17 cellular contexts compared by ENCODE assay signal in genomic region chr3:12832350-12833225, GRCh38. TPM values are rescaled to one million over a fixed set of nuclear protein-coding genes. Genes with fewer than 3 reads are reported as not detected.
A peak's percentile ranks its signal among the peaks of the same experiment; 100 is the strongest.
DNase-seq lines count a peak whose midpoint lies in the region; ATAC-seq, FAIRE-seq and TF ChIP-seq lines count a peak whose summit lies in the region.
"Had no signal": no experiment of that assay in that cellular context is flagged by ENCODE, and none has a peak within 500 bp of the region (broad histone marks: within the 10 kb centered on the region; RNA-seq: fewer than 3 reads in every experiment).

No MANE protein-coding gene starts in this region.

- H2BK12ac ChIP-seq in H1 (ENCODE audit: low read depth, low read length), result no peak overlapping the region

- no peak overlapping the region for H3K18ac ChIP-seq in H1 (ENCODE audit: extremely low read depth, low read length)

- peaks cover 14% of the 10 kb centered on the region for H3K79me2 ChIP-seq in OCI-LY7 (ENCODE audit: insufficient read depth, low read depth, low read length)
- peaks cover 0 to 20% of the 10 kb centered on the region in 2 experiments; a peak in 3 of 4 replicates for H3K79me2 ChIP-seq in H1 (ENCODE audit: control insufficient read depth in 1 of 2, insufficient read depth in 2 of 2, low read length in 2 of 2)

- no peak for TF ChIP-seq EP300 in H1 (IDR thresholded peaks at IDR 0.05; ENCODE audit: borderline replicate concordance in 1 of 2, low read depth in 2 of 2, low read length in 2 of 2)

- no peak overlapping the region for H4K8ac ChIP-seq in H1 (ENCODE audit: extremely low read depth, insufficient read depth, low read length)

- H3K4me3 Mint-ChIP-seq in CD4-positive, CD25-positive, alpha-beta regulatory T cell, result no peak overlapping the region
- H3K4me3 Mint-ChIP-seq: brain, CD14-positive monocyte, neural progenitor cell had no signal

- H2BK5ac ChIP-seq in H1 (ENCODE audit: low read depth, low read length), result no peak overlapping the region

- no peak overlapping the region for H4K91ac ChIP-seq in H1 (replicated peaks; ENCODE audit: insufficient read length, low read length)

- H3K23ac ChIP-seq in H1 (ENCODE audit: insufficient read length), result no peak overlapping the region

- H3K56ac ChIP-seq in H1 (replicated peaks; ENCODE audit: insufficient read length, low read depth, low read length), result no peak overlapping the region

- H3K23me2 ChIP-seq in H1 (ENCODE audit: low read depth, low read length), result no peaks in the 10 kb centered on the region

- 86% methylated on average over 7 of the region's 7 CpGs; no CpG with 5 or more reads in 1 of the 2 experiments for WGBS in H1 (ENCODE audit: extremely low coverage in 1 of 2, insufficient coverage in 1 of 2, insufficient read length in 1 of 2, insufficient replicate concordance in 2 of 2, low coverage in 1 of 2, low lambda C conversion rate in 2 of 2, missing lambda C conversion rate in 1 of 2), 2 experiments

- H4K5ac ChIP-seq in H1 (ENCODE audit: insufficient read length, low read depth, low read length), result no peak overlapping the region

- no peak overlapping the region for H3K4me3 ChIP-seq in CD4-positive, CD25-positive, alpha-beta regulatory T cell (ENCODE audit: low read depth, low read length)
- H3K4me3 ChIP-seq in OCI-LY7 (ENCODE audit: low read depth, low read length, poor library complexity, severe bottlenecking) (no peak overlapping the region), H1 (ENCODE audit: extremely low read depth in 1 of 4, insufficient read depth in 2 of 4, low read depth in 3 of 4, low read length in 4 of 4) (no peak overlapping the region)
- H3K4me3 ChIP-seq: dorsolateral prefrontal cortex, lung, neural progenitor cell had no signal

- no peak overlapping the region for H2BK15ac ChIP-seq in H1 (ENCODE audit: low read length)

- H3K4me1 Mint-ChIP-seq in CD4-positive, CD25-positive, alpha-beta regulatory T cell, result peaks cover 0 to 22% (median 12%) of the 10 kb centered on the region in 4 donors
- H3K4me1 Mint-ChIP-seq: neural progenitor cell had no signal

- no peaks in the 10 kb centered on the region for H3K9me3 ChIP-seq in CD4-positive, CD25-positive, alpha-beta regulatory T cell (ENCODE audit: control insufficient read depth in 2 of 2, low read length in 2 of 2)
- no peaks in the 10 kb centered on the region for H3K9me3 ChIP-seq in OCI-LY7 (ENCODE audit: low read length)
- H3K9me3 ChIP-seq in H1 (ENCODE audit: insufficient read depth in 2 of 2, low read depth in 1 of 2, low read length in 1 of 2), result no peaks in the 10 kb centered on the region

- H3K27ac ChIP-seq in CD4-positive, CD25-positive, alpha-beta regulatory T cell (ENCODE audit: insufficient read depth, low read length, poor library complexity, severe bottlenecking), result no peak overlapping the region
- H3K27ac ChIP-seq in OCI-LY7 (ENCODE audit: low read depth, low read length, poor library complexity, severe bottlenecking) (peak overlapping the region; percentile 50), H1 (ENCODE audit: low read depth, low read length) (no peak overlapping the region)
- H3K27ac ChIP-seq: neural progenitor cell had no signal

- H2BK120ac ChIP-seq in H1 (replicated peaks; ENCODE audit: low read depth, low read length), result no peak overlapping the region

- intact Hi-C loops in OCI-LY7 (cut with micrococcal nuclease; ENCODE audit: unreplicated experiment), result no loop called here

- H2BK20ac ChIP-seq in H1 (ENCODE audit: low read length), result no peak overlapping the region

- peaks cover 8% of the 10 kb centered on the region for H3K79me1 ChIP-seq in H1 (ENCODE audit: low read depth, low read length)

- H3K4me2 ChIP-seq in OCI-LY7 (ENCODE audit: low read length), result no peak overlapping the region
- H3K4me2 ChIP-seq in H1 (ENCODE audit: insufficient read depth in 1 of 2, low read depth in 2 of 2, low read length in 2 of 2), result no peak overlapping the region; a peak in 1 of 4 replicates
- H3K4me2 ChIP-seq: neural progenitor cell had no signal

- TF ChIP-seq CTCF in OCI-LY7 (conservative IDR thresholded peaks at IDR 0.05; ENCODE audit: low read length) (no peak), H1 (IDR thresholded peaks at IDR 0.05; ENCODE audit: control extremely low read depth in 1 of 3, insufficient read depth in 1 of 3, low read depth in 1 of 3, low read length in 3 of 3) (no peak)

- no peak overlapping the region for H3K4ac ChIP-seq in H1 (replicated peaks; ENCODE audit: insufficient read length, low read depth, low read length)

- no peaks in the 10 kb centered on the region for H3K4me1 ChIP-seq in CD4-positive, CD25-positive, alpha-beta regulatory T cell (ENCODE audit: control insufficient read depth, insufficient read depth, low read length, poor library complexity, severe bottlenecking)
- H3K4me1 ChIP-seq in OCI-LY7 (ENCODE audit: insufficient read depth, low read length, poor library complexity, severe bottlenecking) (peaks cover 37% of the 10 kb centered on the region), H1 (replicated peaks in 1 of 4; ENCODE audit: control insufficient read depth in 3 of 4, insufficient read depth in 4 of 4, low read length in 3 of 4) (peaks cover 3 to 10% (median 5%) of the 10 kb centered on the region in 4 experiments; a peak in 6 of 7 replicates)

- H2AFZ ChIP-seq in OCI-LY7 (ENCODE audit: low read length) (no peak overlapping the region), H1 (ENCODE audit: low read length) (no peak overlapping the region)
- H2AFZ ChIP-seq: neural progenitor cell had no signal

- H2AK5ac ChIP-seq in H1 (ENCODE audit: low read depth, low read length), result no peak overlapping the region

- H3K36me3 Mint-ChIP-seq in CD4-positive, CD25-positive, alpha-beta regulatory T cell, result peaks cover 26% of the 10 kb centered on the region

- TF ChIP-seq POLR2A in H1 (IDR thresholded peaks at IDR 0.05; ENCODE audit: control extremely low read depth in 1 of 2, low read depth in 2 of 2, low read length in 2 of 2), result peak in 1 of 2 experiments; percentile 7; a peak in 1 of 3 replicates

- POLR2A ChIA-PET in OCI-LY7 (lab: Charles Lee), result interaction anchor here (0.7 to 1.8 kb wide), 4 partner anchors 8 to 124 kb away, joined by 3 to 4 read pairs (median 3); no protein-coding TSS in a partner anchor
- POLR2A ChIA-PET in H1 (lab: Charles Lee; ENCODE audit: partially characterized antibody), result interaction anchor here (0.7 to 28.5 kb wide), 32 partner anchors 2 to 162 kb away, joined by 3 to 661 read pairs (median 4); partner anchors contain the start of genes CAND2, RPL32 and TMEM40

- FAIRE-seq in H1 (lab: Jason Lieb, UNC), result no peak
- no peak for FAIRE-seq in frontal cortex (lab: Jason Lieb, UNC)

- H3K9me2 ChIP-seq in OCI-LY7 (ENCODE audit: insufficient read depth, low read length), result no peaks in the 10 kb centered on the region

- DNase-seq in CD4-positive, CD25-positive, alpha-beta regulatory T cell, result no peak
- peak; percentile 15 for DNase-seq in EL
- no peak for DNase-seq in OCI-LY7 (ENCODE audit: low spot score)
- DNase-seq in H1 (ENCODE audit: low read depth in 1 of 2, low spot score in 2 of 2), result no peak
- DNase-seq in frontal cortex (ENCODE audit: low spot score in 2 of 2), result no peak
- DNase-seq: dorsolateral prefrontal cortex; NCI-H446 treated with DMSO at 0.1 percent for 48 hours; right cardiac atrium; stimulated activated CD4-positive, alpha-beta T cell treated with anti-CD3 and anti-CD28 coated beads, Interleukin-4, amount 100 ng/mL, for 4 hours; T-helper 2 cell had no signal

- no peaks in the 10 kb centered on the region for H3K9me3 Mint-ChIP-seq in CD4-positive, CD25-positive, alpha-beta regulatory T cell
- H3K9me3 Mint-ChIP-seq: brain, neural progenitor cell had no signal

- no TSS peak for BruUV-seq in OCI-LY7 (replicated peaks; lab: Mats Ljungman, UMichigan)

- no peak overlapping the region for H3K9ac ChIP-seq in H1 (replicated peaks in 1 of 4; ENCODE audit: extremely low read depth in 1 of 4, low read depth in 3 of 4, low read length in 3 of 4)
- H3K9ac ChIP-seq: neural progenitor cell had no signal

- H3K14ac ChIP-seq in H1 (ENCODE audit: insufficient read length), result no peak overlapping the region

- H3K36me3 ChIP-seq in CD4-positive, CD25-positive, alpha-beta regulatory T cell (ENCODE audit: control insufficient read depth, insufficient read depth, low read length), result peaks cover 69% of the 10 kb centered on the region
- H3K36me3 ChIP-seq in OCI-LY7 (ENCODE audit: insufficient read depth, low read length) (peaks cover 87% of the 10 kb centered on the region), H1 (ENCODE audit: control insufficient read depth in 2 of 4, insufficient read depth in 4 of 4, low read length in 3 of 4) (peaks cover 44 to 67% (median 51%) of the 10 kb centered on the region in 4 experiments)

- no peak for ATAC-seq in CD4-positive, CD25-positive, alpha-beta regulatory T cell (ENCODE audit: low read depth in 2 of 2)
- no peak for ATAC-seq in HG02678 (IDR thresholded peaks at IDR 0.05; ENCODE audit: unreplicated experiment)
- ATAC-seq in HG03439 (IDR thresholded peaks at IDR 0.05; ENCODE audit: unreplicated experiment), result no peak
- no peak for ATAC-seq in HG03045 (IDR thresholded peaks at IDR 0.05; ENCODE audit: unreplicated experiment)
- ATAC-seq: right cardiac atrium had no signal

- peak overlapping the region; percentile 12 to 64 (median 62) for H3K27ac Mint-ChIP-seq in CD4-positive, CD25-positive, alpha-beta regulatory T cell
- H3K27ac Mint-ChIP-seq: neural progenitor cell had no signal

- H3K27me3 ChIP-seq in CD4-positive, CD25-positive, alpha-beta regulatory T cell (ENCODE audit: control insufficient read depth, insufficient read depth, low read length), result no peaks in the 10 kb centered on the region
- H3K27me3 ChIP-seq in H1 (replicated peaks in 1 of 4; ENCODE audit: control insufficient read depth in 3 of 4, extremely low read depth in 1 of 4, insufficient read depth in 3 of 4, low read length in 3 of 4), result no peaks in the 10 kb centered on the region
- H3K27me3 ChIP-seq: dorsolateral prefrontal cortex, neural progenitor cell had no signal

- no peak for TF ChIP-seq RAD21 in H1 (IDR thresholded peaks at IDR 0.05 in 1 of 2, conservative IDR thresholded peaks at IDR 0.05 in 1 of 2; ENCODE audit: low read depth in 2 of 2, low read length in 2 of 2)

- CTCF ChIA-PET in OCI-LY7 (lab: Charles Lee; ENCODE audit: unreplicated experiment), result interaction anchor here (1.0 kb wide), 1 partner anchor 123 kb away, joined by 3 read pairs; no protein-coding TSS in a partner anchor
- CTCF ChIA-PET in H1 (lab: Charles Lee; ENCODE audit: partially characterized antibody), result interaction anchor here (0.8 to 6.5 kb wide), 15 partner anchors 9 to 126 kb away, joined by 3 to 83 read pairs (median 5); partner anchors contain the start of gene RPL32

- H3K27me3 Mint-ChIP-seq in CD4-positive, CD25-positive, alpha-beta regulatory T cell, result no peaks in the 10 kb centered on the region
- H3K27me3 Mint-ChIP-seq: brain had no signal

- H4K20me1 ChIP-seq in OCI-LY7 (ENCODE audit: insufficient read depth, low read length) (peaks cover 28% of the 10 kb centered on the region), H1 (replicated peaks in 1 of 2; ENCODE audit: control insufficient read depth in 1 of 2, insufficient read depth in 2 of 2, low read length in 2 of 2) (peaks cover 14 to 28% of the 10 kb centered on the region in 2 experiments)

RNA-seq across cellular contexts. Expression of gene RPL32, which starts 8.8 kb away (rescaled TPM):
- total RNA-seq in CD4-positive, CD25-positive, alpha-beta regulatory T cell, result 2,250 TPM
- polyA plus RNA-seq in CD4-positive, CD25-positive, alpha-beta regulatory T cell, result 1,000 to 10,000 TPM; 2,316 to 3,950 (median 3,295) TPM
- total RNA-seq in OCI-LY7 (2014; rRNA removed; shearing (Covaris generic)), result 3,339 and 3,717 TPM in 2 replicates
- total RNA-seq in OCI-LY7 (2022) (2,099 and 2,324 TPM in 2 replicates), frontal cortex (967 TPM)
- 1,954 and 2,043 TPM in 2 replicates for total RNA-seq in H1 (2021; fragmentation: NEBNext Ultra II Directional; extraction: Animal tissue kit (Norgen Biotek cat#: 25700))
- 995 and 1,443 TPM in 2 replicates for polyA plus RNA-seq in H1 (2011; rRNA removed)
- polyA plus RNA-seq in H1 (2011; cell fraction: cytosol; rRNA removed), result 2,045 TPM
- 1,718 TPM for polyA plus RNA-seq in H1 (2011; cell fraction: nucleus; rRNA removed)
- 3,098 to 3,462 TPM (median 3,192 TPM) in 4 replicates for polyA plus RNA-seq in H1 (2012, experiment 1 of 2)
- 2,207 TPM for polyA plus RNA-seq in H1 (2012, experiment 2 of 2)
- 1,804 TPM for polyA plus RNA-seq in H1 (2013, experiment 1 of 2)
- 1,790 TPM for polyA plus RNA-seq in H1 (2013, experiment 2 of 2)
- polyA minus RNA-seq in H1 (2011; rRNA and poly(A)+ RNA removed), result 1,055 and 1,349 TPM in 2 replicates
- polyA minus RNA-seq in H1 (2011; cell fraction: cytosol; rRNA and poly(A)+ RNA removed), result 973 TPM
- 656 TPM for polyA minus RNA-seq in H1 (2011; cell fraction: nucleus; rRNA and poly(A)+ RNA removed)

RNA-seq across cellular contexts. Expression of gene CAND2, which starts 36.1 kb away (rescaled TPM):
- total RNA-seq in CD4-positive, CD25-positive, alpha-beta regulatory T cell, result 0.72 TPM
- under 1 TPM; 0.63 to 0.98 (median 0.83) TPM for polyA plus RNA-seq in CD4-positive, CD25-positive, alpha-beta regulatory T cell
- 8.9 and 11.0 TPM in 2 replicates for total RNA-seq in OCI-LY7 (2014; rRNA removed; shearing (Covaris generic))
- total RNA-seq in OCI-LY7 (2022) (4.0 and 4.1 TPM in 2 replicates), frontal cortex (11.4 TPM)
- 8.7 and 11.2 TPM in 2 replicates for total RNA-seq in H1 (2021; fragmentation: NEBNext Ultra II Directional; extraction: Animal tissue kit (Norgen Biotek cat#: 25700))
- 8.7 and 12.0 TPM in 2 replicates for polyA plus RNA-seq in H1 (2011; rRNA removed)
- polyA plus RNA-seq in H1 (2011; cell fraction: cytosol; rRNA removed), result 9.2 TPM
- polyA plus RNA-seq in H1 (2011; cell fraction: nucleus; rRNA removed), result 20.3 TPM
- polyA plus RNA-seq in H1 (2012, experiment 1 of 2), result 5.3 to 10.4 TPM (median 9.1 TPM) in 4 replicates
- 7.4 TPM for polyA plus RNA-seq in H1 (2012, experiment 2 of 2)
- 4.0 TPM for polyA plus RNA-seq in H1 (2013, experiment 1 of 2)
- polyA plus RNA-seq in H1 (2013, experiment 2 of 2), result 3.4 TPM
- 11.0 and 15.6 TPM in 2 replicates for polyA minus RNA-seq in H1 (2011; rRNA and poly(A)+ RNA removed)
- 7.3 TPM for polyA minus RNA-seq in H1 (2011; cell fraction: cytosol; rRNA and poly(A)+ RNA removed)
- 17.4 TPM for polyA minus RNA-seq in H1 (2011; cell fraction: nucleus; rRNA and poly(A)+ RNA removed)
- polyA plus RNA-seq: CD14-positive monocyte had no signal
